20 cellular contexts compared by ENCODE assay signal in the genomic region with DNA sequence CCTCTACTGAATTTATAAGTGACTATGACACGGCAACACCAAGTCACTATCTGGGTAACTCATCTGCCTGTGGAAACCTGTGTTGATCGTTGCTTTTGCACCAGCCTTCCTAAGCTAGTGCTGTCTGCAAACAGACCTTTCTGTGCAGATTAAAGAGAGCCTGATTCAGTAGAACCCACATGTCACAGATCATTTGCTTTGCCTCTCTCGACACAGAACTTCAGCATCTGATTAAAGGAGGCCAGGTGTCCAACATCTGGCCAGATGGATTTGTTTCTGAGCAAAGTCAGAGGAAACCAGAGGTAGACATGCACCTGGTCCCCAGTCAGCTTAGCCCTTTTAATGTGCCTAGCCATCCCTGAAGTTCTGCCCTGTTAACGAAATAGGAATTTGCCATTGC. TPM values are rescaled to one million over a fixed set of nuclear protein-coding genes. Genes with fewer than 3 reads are reported as not detected.
DNase-seq lines count a peak whose midpoint lies in the region; ATAC-seq and TF ChIP-seq lines count a peak whose summit lies in the region.
"Had no signal": no experiment of that assay in that cellular context is flagged by ENCODE, and none has a peak within 500 bp of the region (broad histone marks: within the 10 kb centered on the region; RNA-seq: fewer than 3 reads in every experiment).

No MANE protein-coding gene starts in this region.

- no peaks in the 10 kb centered on the region for H3K9me3 ChIP-seq in esophagus muscularis mucosa
- H3K9me3 ChIP-seq in suprapubic skin = no peaks in the 10 kb centered on the region
- H3K9me3 ChIP-seq: pancreas, spleen had no signal

- H3K4me3 ChIP-seq in GM12865 (ENCODE audit: low read depth, low read length) = no peak overlapping the region
- no peak overlapping the region for H3K4me3 ChIP-seq in esophagus muscularis mucosa
- H3K4me3 ChIP-seq in suprapubic skin = no peak overlapping the region
- H3K4me3 ChIP-seq: pancreas, spleen had no signal

- TF ChIP-seq CTCF in GM12865 (IDR thresholded peaks at IDR 0.05; ENCODE audit: insufficient read depth, low read depth, low read length, missing control alignments) (no peak), esophagus muscularis mucosa (IDR thresholded peaks at IDR 0.05) (no peak), suprapubic skin (IDR thresholded peaks at IDR 0.05) (no peak)

- ATAC-seq in GM19438 (IDR thresholded peaks at IDR 0.05; ENCODE audit: low read depth, unreplicated experiment) = peak; percentile 66
- peak; percentile 58 for ATAC-seq in HG02763 (IDR thresholded peaks at IDR 0.05; ENCODE audit: unreplicated experiment)
- peak; percentile 67 for ATAC-seq in HG03460 (IDR thresholded peaks at IDR 0.05; ENCODE audit: unreplicated experiment)
- ATAC-seq: activated CD4-positive, CD25-positive, alpha-beta regulatory T cell treated with anti-CD3 and anti-CD28 coated beads, Interleukin-2, amount 50 U/mL, for 24 hours; left colon; pancreas had no signal

- intact Hi-C loops in esophagus muscularis mucosa (cut with DNase I) = no loop called here

- H3K4me1 ChIP-seq in esophagus muscularis mucosa = peaks cover 0 to 3% (median 0%) of the 10 kb centered on the region in 4 donors
- peaks cover 10% of the 10 kb centered on the region for H3K4me1 ChIP-seq in suprapubic skin
- H3K4me1 ChIP-seq: pancreas, spleen had no signal

- peak; percentile 70 for DNase-seq in GM12865 (ENCODE audit: low read depth)
- DNase-seq in esophagus muscularis mucosa (ENCODE audit: extremely low spot score) = no peak
- no peak for DNase-seq in GM19240 (ENCODE audit: insufficient read length, low spot score)
- no peak for DNase-seq in NCI-H226
- DNase-seq in suprapubic skin (ENCODE audit: low spot score in 2 of 2) = no peak
- DNase-seq: activated CD8-positive, alpha-beta memory T cell treated with anti-CD3 and anti-CD28 coated beads, Interleukin-2, amount 50 U/mL, for 48 hours; activated naive CD4-positive, alpha-beta T cell treated with anti-CD3 and anti-CD28 coated beads, Interleukin-2, amount 10 ng/mL, durations not matched to agents 7 days and 5 days; Calu3; dermis blood vessel endothelial cell; GF-D8; GOT3; left colon; NCI-H524; pancreas; spleen had no signal

- WGBS in esophagus muscularis mucosa = 55% methylated on average over 4 of the region's 4 CpGs
- 67% methylated on average over 4 of the region's 4 CpGs for WGBS in suprapubic skin

- no peak overlapping the region for H3K27ac ChIP-seq in esophagus muscularis mucosa (replicated peaks in 1 of 4)
- no peak overlapping the region for H3K27ac ChIP-seq in suprapubic skin
- H3K27ac ChIP-seq: pancreas, spleen had no signal

- TF ChIP-seq EP300 in esophagus muscularis mucosa (IDR thresholded peaks at IDR 0.05) = no peak
- no peak for TF ChIP-seq EP300 in suprapubic skin (IDR thresholded peaks at IDR 0.05)

- H3K36me3 ChIP-seq in esophagus muscularis mucosa = no peaks in the 10 kb centered on the region
- H3K36me3 ChIP-seq in suprapubic skin = no peaks in the 10 kb centered on the region
- H3K36me3 ChIP-seq: pancreas, spleen had no signal

- TF ChIP-seq POLR2A in esophagus muscularis mucosa (IDR thresholded peaks at IDR 0.05; ENCODE audit: low read depth) = no peak
- TF ChIP-seq POLR2A in suprapubic skin (IDR thresholded peaks at IDR 0.05) = no peak

- H3K27me3 ChIP-seq in esophagus muscularis mucosa = no peaks in the 10 kb centered on the region
- H3K27me3 ChIP-seq in suprapubic skin = no peaks in the 10 kb centered on the region
- H3K27me3 ChIP-seq: pancreas, spleen had no signal

RNA-seq across cellular contexts. Expression of gene TTR, which starts 15.0 kb away (rescaled TPM):
- total RNA-seq in esophagus muscularis mucosa = 1 to 10 TPM in 1 of 4 donors, under 1 TPM in 1, not detected in 2; 0.33 to 1.2 TPM
- total RNA-seq in suprapubic skin = not detected
- total RNA-seq: dermis blood vessel endothelial cell, fibroblast of lung, spleen had no signal
